18 cellular contexts compared by ENCODE assay signal in genomic region chr16:85221081-85221809, GRCh38.
DNase-seq lines count a peak whose midpoint lies in the region; ATAC-seq, FAIRE-seq and TF ChIP-seq lines count a peak whose summit lies in the region.
"Had no signal": no experiment of that assay in that cellular context is flagged by ENCODE, and none has a peak within 500 bp of the region (broad histone marks: within the 10 kb centered on the region; RNA-seq: fewer than 3 reads in every experiment).

No MANE protein-coding gene starts in this region.

- peaks cover 29% of the 10 kb centered on the region for H3K79me2 ChIP-seq in hepatocyte

- no peak overlapping the region for H2AFZ ChIP-seq in hepatocyte

- H3K4me3 ChIP-seq in hepatocyte (no peak overlapping the region), stomach (no peak overlapping the region)

- 47% methylated on average over 18 of the region's 25 CpGs for WGBS in hepatocyte (ENCODE audit: low lambda C conversion rate, missing lambda C conversion rate)
- 78 to 84% (median 80%) methylated on average over 15 to 25 of the region's 25 CpGs for WGBS in stomach, 5 donors

- ATAC-seq in HG03342 (IDR thresholded peaks at IDR 0.05; ENCODE audit: unreplicated experiment), result no peak
- ATAC-seq: activated CD8-positive, alpha-beta memory T cell treated with anti-CD3 and anti-CD28 coated beads, Interleukin-2, amount 10 ng/mL, durations not matched to agents 7 days and 5 days had no signal

- TF ChIP-seq POLR2A in stomach (IDR thresholded peaks at IDR 0.05) (no peak), GM12892 (IDR thresholded peaks at IDR 0.05; ENCODE audit: low read depth, low read length) (no peak)

- peak in 2 of 3 experiments; percentile 56 to 67 for DNase-seq in NCI-H1417 (lab: John Stamatoyannopoulos, UW)
- DNase-seq in NCI-H1417 treated with DMSO at 0.1 percent for 48 hours (lab: John Stamatoyannopoulos, UW), result no peak
- DNase-seq in hepatocyte (ENCODE audit: low spot score), result no peak
- DNase-seq in stomach, result no peak
- DNase-seq in kidney glomerular epithelial cell (lab: John Stamatoyannopoulos, UW), result no peak
- no peak for DNase-seq in GM12892 (ENCODE audit: insufficient read length)
- DNase-seq: activated CD8-positive, alpha-beta memory T cell treated with anti-CD3 and anti-CD28 coated beads, Interleukin-2, amount 10 ng/mL, durations not matched to agents 7 days and 5 days; activated naive CD4-positive, alpha-beta T cell treated with Interleukin-2 at 50 U/mL for 16 hours; central memory CD4-positive, alpha-beta T cell; GF-D8; GOT3; naive B cell; stimulated activated CD4-positive, alpha-beta T cell treated with anti-CD3 and anti-CD28 coated beads, Interleukin-2, amount 100 ng/mL, for 48 hours had no signal

- H3K9me3 ChIP-seq in hepatocyte (ENCODE audit: low read depth) (no peaks in the 10 kb centered on the region), stomach (no peaks in the 10 kb centered on the region)

- intact Hi-C loops in stomach (cut with DNase I; ENCODE audit: low total_unique reads), result no loop called here

- H3K27me3 ChIP-seq in hepatocyte (no peaks in the 10 kb centered on the region), stomach (no peaks in the 10 kb centered on the region)
- H3K27me3 ChIP-seq: heart left ventricle had no signal

- peaks cover 3% of the 10 kb centered on the region for H4K20me1 ChIP-seq in hepatocyte (ENCODE audit: insufficient read depth, poor library complexity, severe bottlenecking)

- H3K27ac ChIP-seq in hepatocyte, result peak overlapping the region; percentile 87
- peak overlapping the region in 3 of 5 donors; percentile 14 to 74 (median 69) for H3K27ac ChIP-seq in stomach
- H3K27ac ChIP-seq: HL-60 had no signal

- no peaks in the 10 kb centered on the region for H3K9me2 ChIP-seq in hepatocyte (replicated peaks; ENCODE audit: insufficient read depth)

- H3K4me1 ChIP-seq in hepatocyte (ENCODE audit: insufficient read depth) (peaks cover 42% of the 10 kb centered on the region), stomach (peaks cover 19 to 40% (median 25%) of the 10 kb centered on the region in 4 donors)

- TF ChIP-seq EP300 in stomach (IDR thresholded peaks at IDR 0.05), result no peak

- TF ChIP-seq CTCF in hepatocyte (IDR thresholded peaks at IDR 0.05; ENCODE audit: poor library complexity) (no peak), stomach (IDR thresholded peaks at IDR 0.05) (no peak)

- H3K36me3 ChIP-seq in hepatocyte (replicated peaks; ENCODE audit: insufficient read depth, low read depth) (no peaks in the 10 kb centered on the region), stomach (no peaks in the 10 kb centered on the region)
- H3K36me3 ChIP-seq: heart left ventricle had no signal

- no peak for FAIRE-seq in GM12892 (lab: Jason Lieb, UNC)
- FAIRE-seq: endothelial cell of umbilical vein had no signal

- H3K4me2 ChIP-seq in hepatocyte, result peak overlapping the region; percentile 72

TF ChIP-seq in PFSK-1, 5 proteins besides CTCF, POLR2A, EP300 and RAD21:
- TF ChIP-seq REST (IDR thresholded peaks at IDR 0.05; ENCODE audit: insufficient read depth in 1 of 2, low read depth in 2 of 2, low read length in 2 of 2), result no peak
- 0 out of 2 replicates have a peak, but pooled peaks have one; percentile 15 for TF ChIP-seq POLR2AphosphoS5 (IDR thresholded peaks at IDR 0.05; ENCODE audit: low read depth, low read length)
TF ChIP-seq in PFSK-1: peak in this region for 1.

Comparison
In these comparisons a context has a peak if more than half of its experiments do, and no peak if none do; other contexts are left out.
1. DNase-seq: peak in NCI-H1417 (2 of 3); none in NCI-H1417 treated with DMSO at 0.1 percent for 48 hours (single experiment), hepatocyte (single experiment), stomach (single experiment), kidney glomerular epithelial cell (single experiment) and GM12892 (single experiment).